ENCODE assay signal across 11 cellular contexts in genomic region chr17:4599505-4600281, GRCh38. TPM values are rescaled to one million over a fixed set of nuclear protein-coding genes. Genes with fewer than 3 reads are reported as not detected.
A peak's percentile ranks its signal among the peaks of the same experiment; 100 is the strongest.
DNase-seq lines count a peak whose midpoint lies in the region; ATAC-seq and TF ChIP-seq lines count a peak whose summit lies in the region.
"Had no signal": no experiment of that assay in that cellular context is flagged by ENCODE, and none has a peak within 500 bp of the region (broad histone marks: within the 10 kb centered on the region; RNA-seq: fewer than 3 reads in every experiment).

No MANE protein-coding gene starts in this region.

- H3K4me1 ChIP-seq in IMR-90 (ENCODE audit: control insufficient read depth, insufficient read depth, low read length) (peaks cover 20% of the 10 kb centered on the region; the same call in 1 of the 2 replicates), heart right ventricle (peaks cover 14 to 55% (median 43%) of the 10 kb centered on the region in 9 donors), trophoblast cell (ENCODE audit: control insufficient read depth in 1 of 2, insufficient read depth in 2 of 2, low read length in 2 of 2) (peaks cover 49 to 53% of the 10 kb centered on the region in 2 experiments), OCI-LY7 (ENCODE audit: insufficient read depth, low read length, poor library complexity, severe bottlenecking) (no peaks in the 10 kb centered on the region)
- no peaks in the 10 kb centered on the region for H3K4me1 ChIP-seq in CD4-positive, alpha-beta memory T cell (ENCODE audit: insufficient read depth, low read length)

- H3K79me1 ChIP-seq in IMR-90 (ENCODE audit: low read depth in 1 of 2, low read length in 2 of 2) = no peaks in the 10 kb centered on the region
- peaks cover 31% of the 10 kb centered on the region for H3K79me1 ChIP-seq in trophoblast cell (ENCODE audit: low read length)

- H2AK5ac ChIP-seq in IMR-90 (ENCODE audit: low read depth, low read length) = no peak overlapping the region; the same call in 1 of the 2 replicates
- peak overlapping the region; percentile 81 for H2AK5ac ChIP-seq in trophoblast cell (ENCODE audit: low read length)

- no peak overlapping the region for H3K4me3 Mint-ChIP-seq in CD4-positive, alpha-beta memory T cell
- H3K4me3 Mint-ChIP-seq: activated CD4-positive, alpha-beta T cell treated with anti-CD3 and anti-CD28 coated beads, Interleukin-2, amount 10 ng/mL, durations not matched to agents 24 days and 14 days; naive B cell had no signal

- H2BK12ac ChIP-seq in trophoblast cell (ENCODE audit: low read length) = peak overlapping the region; percentile 66

- no peaks in the 10 kb centered on the region for H3K9me2 ChIP-seq in OCI-LY7 (ENCODE audit: insufficient read depth, low read length)

- H3K27ac ChIP-seq in IMR-90 (ENCODE audit: insufficient read depth, low read length) (peak overlapping the region; percentile 68; the same call in 1 of the 2 replicates), heart right ventricle (peak overlapping the region; percentile 77 to 94 (median 86)), trophoblast cell (ENCODE audit: low read depth, low read length) (peak overlapping the region; percentile 93), OCI-LY7 (ENCODE audit: low read depth, low read length, poor library complexity, severe bottlenecking) (no peak overlapping the region)
- no peak overlapping the region for H3K27ac ChIP-seq in CD4-positive, alpha-beta memory T cell (ENCODE audit: low read depth, low read length)

- TF ChIP-seq CTCF in IMR-90 (conservative IDR thresholded peaks at IDR 0.05; ENCODE audit: low read depth, low read length) (no peak), heart right ventricle (IDR thresholded peaks at IDR 0.05) (no peak), OCI-LY7 (conservative IDR thresholded peaks at IDR 0.05; ENCODE audit: low read length) (no peak)

- H3K18ac ChIP-seq in IMR-90 (ENCODE audit: low read depth, low read length) (peak overlapping the region; percentile 46; the same call in 1 of the 2 replicates), trophoblast cell (ENCODE audit: low read length) (peak overlapping the region; percentile 79)

- H3K23ac ChIP-seq in IMR-90 (ENCODE audit: low read depth, low read length) (no peak overlapping the region), trophoblast cell (ENCODE audit: low read length) (no peak overlapping the region)

- H3K36me3 ChIP-seq in IMR-90 (ENCODE audit: control insufficient read depth, insufficient read depth, low read length) = no peaks in the 10 kb centered on the region
- H3K36me3 ChIP-seq in heart right ventricle = no peaks in the 10 kb centered on the region
- peaks cover 48 to 50% of the 10 kb centered on the region in 2 experiments for H3K36me3 ChIP-seq in trophoblast cell (ENCODE audit: control insufficient read depth in 1 of 2, insufficient read depth in 2 of 2, low read length in 2 of 2)
- no peaks in the 10 kb centered on the region for H3K36me3 ChIP-seq in CD4-positive, alpha-beta memory T cell (ENCODE audit: insufficient read depth, low read length)
- H3K36me3 ChIP-seq in OCI-LY7 (ENCODE audit: insufficient read depth, low read length) = no peaks in the 10 kb centered on the region

- H3K9me1 ChIP-seq in IMR-90 (ENCODE audit: insufficient read depth, low read length) = peaks cover 3% of the 10 kb centered on the region; the same call in 1 of the 2 replicates

- H2BK15ac ChIP-seq in IMR-90 (ENCODE audit: low read depth, low read length) = no peak overlapping the region

- H2BK5ac ChIP-seq in IMR-90 (ENCODE audit: low read depth, low read length, poor library complexity, severe bottlenecking) (no peak overlapping the region), trophoblast cell (ENCODE audit: low read depth, low read length, poor library complexity) (peak overlapping the region; percentile 86)

- H3K4me2 ChIP-seq in IMR-90 (ENCODE audit: low read depth, low read length) (peak overlapping the region; percentile 30; the same call in 1 of the 2 replicates), trophoblast cell (ENCODE audit: low read length) (peak overlapping the region; percentile 28), OCI-LY7 (ENCODE audit: low read length) (no peak overlapping the region)

- H3K36me3 Mint-ChIP-seq in CD4-positive, alpha-beta memory T cell = no peaks in the 10 kb centered on the region
- H3K36me3 Mint-ChIP-seq: naive B cell had no signal

- H4K91ac ChIP-seq in IMR-90 (ENCODE audit: insufficient read depth, low read depth, low read length) (peak overlapping the region; percentile 56; the same call in 1 of the 2 replicates), trophoblast cell (ENCODE audit: low read depth, low read length) (peak overlapping the region; percentile 98)

- in situ Hi-C loops in IMR-90 (cut with MboI; ENCODE audit: low sequenced_read_pairs) = no loop called here

- no peaks in the 10 kb centered on the region for H3K9me3 ChIP-seq in IMR-90 (ENCODE audit: control insufficient read depth, insufficient read depth, low read length)
- no peaks in the 10 kb centered on the region for H3K9me3 ChIP-seq in heart right ventricle
- no peaks in the 10 kb centered on the region for H3K9me3 ChIP-seq in trophoblast cell (ENCODE audit: insufficient read depth, low read depth, low read length)
- H3K9me3 ChIP-seq in CD4-positive, alpha-beta memory T cell (ENCODE audit: control insufficient read depth in 1 of 2, low read length in 2 of 2) = no peaks in the 10 kb centered on the region
- H3K9me3 ChIP-seq in OCI-LY7 (ENCODE audit: low read length) = no peaks in the 10 kb centered on the region

- H4K20me1 ChIP-seq in IMR-90 (ENCODE audit: insufficient read depth, low read length) (no peaks in the 10 kb centered on the region), OCI-LY7 (ENCODE audit: insufficient read depth, low read length) (no peaks in the 10 kb centered on the region)

- H3K14ac ChIP-seq in IMR-90 (replicated peaks; ENCODE audit: low read depth, low read length) (0 out of 2 replicates have a peak overlapping the region, but pooled peaks have one; percentile 41), trophoblast cell (ENCODE audit: low read length) (peak overlapping the region; percentile 81)

- no peak overlapping the region for H3K4ac ChIP-seq in IMR-90 (ENCODE audit: low read depth, low read length)
- H3K4ac ChIP-seq in trophoblast cell (ENCODE audit: low read depth, low read length) = peak overlapping the region; percentile 72

- TF ChIP-seq RAD21 in IMR-90 (IDR thresholded peaks at IDR 0.05; ENCODE audit: low read length) = no peak

- peak overlapping the region; percentile 5; the same call in 1 of the 2 replicates for H3K9ac ChIP-seq in IMR-90 (ENCODE audit: low read depth, low read length)
- no peak overlapping the region for H3K9ac ChIP-seq in trophoblast cell (ENCODE audit: low read length)

- peaks cover 8% of the 10 kb centered on the region for H3K79me2 ChIP-seq in trophoblast cell (ENCODE audit: control insufficient read depth, insufficient read depth, low read length, poor library complexity)
- H3K79me2 ChIP-seq in OCI-LY7 (ENCODE audit: insufficient read depth, low read depth, low read length) = no peaks in the 10 kb centered on the region

- H3K27ac Mint-ChIP-seq in CD4-positive, alpha-beta memory T cell = no peak overlapping the region
- H3K27ac Mint-ChIP-seq: activated CD4-positive, alpha-beta T cell treated with anti-CD3 and anti-CD28 coated beads, Interleukin-2, amount 10 ng/mL, durations not matched to agents 24 days and 14 days; naive B cell had no signal

- POLR2A ChIA-PET in IMR-90 (lab: Charles Lee; ENCODE audit: unreplicated experiment) (no interaction called here), OCI-LY7 (lab: Charles Lee) (no interaction called here)
- POLR2A ChIA-PET in CD4-positive, alpha-beta memory T cell (lab: Charles Lee; ENCODE audit: partially characterized antibody) = no interaction called here

- H3K27me3 Mint-ChIP-seq in CD4-positive, alpha-beta memory T cell = peaks cover 4 to 14% of the 10 kb centered on the region in 2 donors

- H2AK9ac ChIP-seq in IMR-90 (replicated peaks; ENCODE audit: low read depth, low read length, poor library complexity) = peak overlapping the region; percentile 50

- H3K9me3 Mint-ChIP-seq in CD4-positive, alpha-beta memory T cell = no peaks in the 10 kb centered on the region
- H3K9me3 Mint-ChIP-seq: activated CD4-positive, alpha-beta T cell treated with anti-CD3 and anti-CD28 coated beads, Interleukin-2, amount 10 ng/mL, durations not matched to agents 24 days and 14 days; naive B cell had no signal

- CTCF ChIA-PET in IMR-90 (lab: Yijun Ruan, JAX) (interaction anchor here (1.0 kb wide), 1 partner anchor 126 kb away, joined by 3 read pairs; no protein-coding TSS in a partner anchor), OCI-LY7 (lab: Charles Lee; ENCODE audit: unreplicated experiment) (no interaction called here)
- CTCF ChIA-PET in CD4-positive, alpha-beta memory T cell (lab: Charles Lee; ENCODE audit: partially characterized antibody) = no interaction called here

- 0 out of 2 replicates have a peak overlapping the region, but pooled peaks have one; percentile 4 for H2BK120ac ChIP-seq in IMR-90 (ENCODE audit: low read depth, low read length)
- H2BK120ac ChIP-seq in trophoblast cell (ENCODE audit: insufficient read depth, low read length, poor library complexity) = peak overlapping the region; percentile 98

- ATAC-seq in IMR-90 (ENCODE audit: low read depth) = peak; percentile 67
- peak; percentile 19; the same call in 2 of the 3 replicates for ATAC-seq in SK-N-SH treated with all-trans-retinoic acid at 6 μM for 48 hours
- peak; percentile 32 to 75 (median 52) for ATAC-seq in heart right ventricle
- ATAC-seq in GM21515 (IDR thresholded peaks at IDR 0.05; ENCODE audit: unreplicated experiment) = no peak
- ATAC-seq in HG03520 (IDR thresholded peaks at IDR 0.05; ENCODE audit: unreplicated experiment) = no peak

- BruUV-seq in IMR-90 (replicated peaks; lab: Mats Ljungman, UMichigan) (no TSS peak), OCI-LY7 (replicated peaks; lab: Mats Ljungman, UMichigan) (no TSS peak)

- H4K5ac ChIP-seq in IMR-90 (ENCODE audit: low read depth, low read length) = peak overlapping the region; percentile 6; the same call in 1 of the 2 replicates

- DNase-seq in IMR-90 (peak; percentile 15), heart right ventricle (peak in 1 of 2 donors; percentile 71), trophoblast cell (no peak), OCI-LY7 (ENCODE audit: low spot score) (no peak)
- no peak for DNase-seq in CD4-positive, alpha-beta memory T cell
- DNase-seq: activated CD4-positive, alpha-beta T cell treated with anti-CD3 and anti-CD28 coated beads, Interleukin-2, amount 10 ng/mL, durations not matched to agents 24 days and 14 days; cortex of kidney; naive B cell had no signal

- TF ChIP-seq POLR2A in IMR-90 (IDR thresholded peaks at IDR 0.05; ENCODE audit: low read depth, low read length) = no peak

- H3K27me3 ChIP-seq in IMR-90 (ENCODE audit: control insufficient read depth, insufficient read depth, low read length) (peaks cover 17% of the 10 kb centered on the region), heart right ventricle (no peaks in the 10 kb centered on the region), trophoblast cell (ENCODE audit: insufficient read depth, low read length) (no peaks in the 10 kb centered on the region)
- no peaks in the 10 kb centered on the region for H3K27me3 ChIP-seq in CD4-positive, alpha-beta memory T cell (ENCODE audit: insufficient read depth, low read length)

- dilution Hi-C loops in IMR-90 (cut with HindIII; ENCODE audit: low sequenced_read_pairs, unreplicated experiment) = no loop called here

- peak overlapping the region; percentile 15 for H4K12ac ChIP-seq in trophoblast cell (ENCODE audit: low read depth, low read length)

- 6% methylated on average over 7 of the region's 25 CpGs; no CpG with 5 or more reads in 1 of the 2 experiments for WGBS in IMR-90 (ENCODE audit: extremely low coverage in 2 of 2, insufficient read length in 1 of 2), 2 experiments
- 43 to 45% methylated on average over 25 of the region's 25 CpGs for WGBS in heart right ventricle, 2 donors
- WGBS in trophoblast cell (ENCODE audit: extremely low coverage, insufficient coverage, insufficient read length) = no CpG with 5 or more reads among the region's 25 CpGs

- H3K4me3 ChIP-seq in IMR-90 (ENCODE audit: insufficient read depth, low read depth, low read length) (no peak overlapping the region), heart right ventricle (no peak overlapping the region), trophoblast cell (ENCODE audit: low read depth, low read length) (no peak overlapping the region), OCI-LY7 (ENCODE audit: low read depth, low read length, poor library complexity, severe bottlenecking) (no peak overlapping the region)
- no peak overlapping the region for H3K4me3 ChIP-seq in CD4-positive, alpha-beta memory T cell (ENCODE audit: low read length in 2 of 2)

- H4K8ac ChIP-seq in IMR-90 (ENCODE audit: low read depth in 2 of 2, low read length in 2 of 2) (no peak overlapping the region), trophoblast cell (ENCODE audit: low read depth, low read length) (peak overlapping the region; percentile 67)

- intact Hi-C loops in IMR-90 (cut with micrococcal nuclease) = no loop called here
- intact Hi-C loops in heart right ventricle (cut with DNase I) = loop anchor here in 2 of 10 donors (1.0 to 5.0 kb wide), 2 partner anchors 12 to 32 kb away; no protein-coding TSS in a partner anchor
- intact Hi-C loops in CD4-positive, alpha-beta memory T cell (cut with micrococcal nuclease) = no loop called here
- intact Hi-C loops in OCI-LY7 (cut with micrococcal nuclease; ENCODE audit: unreplicated experiment) = no loop called here

- no peak overlapping the region for H2BK20ac ChIP-seq in IMR-90 (ENCODE audit: low read depth, low read length)

- H3K4me1 Mint-ChIP-seq in CD4-positive, alpha-beta memory T cell = peaks cover 0 to 5% (median 3%) of the 10 kb centered on the region in 4 donors

- H3K56ac ChIP-seq in IMR-90 (ENCODE audit: extremely low read depth, insufficient read depth, low read length) = no peak overlapping the region

- peak overlapping the region; percentile 58 for H2AFZ ChIP-seq in IMR-90 (replicated peaks; ENCODE audit: low read length, poor library complexity)
- H2AFZ ChIP-seq in trophoblast cell (ENCODE audit: insufficient read depth, low read length, poor library complexity) = peak overlapping the region; percentile 48
- H2AFZ ChIP-seq in OCI-LY7 (ENCODE audit: low read length) = no peak overlapping the region

RNA-seq across cellular contexts. Expression of gene SMTNL2, which starts 15.4 kb away (rescaled TPM):
- total RNA-seq in IMR-90 (2012; rRNA removed) (not detected in 2 replicates), heart right ventricle (10 to 100 TPM in 9 of 10 donors, 1 to 10 TPM in 1; 7.8 to 84.1 (median 23.4) TPM), OCI-LY7 (2022) (not detected in 2 replicates)
- polyA plus RNA-seq in IMR-90 (2012; rRNA removed) (not detected in 2 replicates), heart right ventricle (10 to 100 TPM in 1 of 2 donors, 1 to 10 TPM in 1; 2.7 to 11.8 TPM)
- polyA plus RNA-seq in IMR-90 (2012; cell fraction: cytosol; rRNA removed) = not detected in 2 replicates
- polyA plus RNA-seq in IMR-90 (2012; cell fraction: nucleus; rRNA removed; ENCODE audit: low replicate concordance) = 0.03 TPM in 1 of 2 replicates, not detected in the other
- 71.8 and 77.6 TPM in 2 replicates for polyA plus RNA-seq in trophoblast cell (2013)
- not detected for total RNA-seq in CD4-positive, alpha-beta memory T cell
- polyA plus RNA-seq in CD4-positive, alpha-beta memory T cell = not detected
- not detected in 2 replicates for total RNA-seq in OCI-LY7 (2014; rRNA removed; shearing (Covaris generic))
- total RNA-seq: activated CD4-positive, alpha-beta T cell treated with anti-CD3 and anti-CD28 coated beads, Interleukin-2, amount 10 ng/mL, durations not matched to agents 24 days and 14 days had no signal

RNA-seq across cellular contexts. Expression of gene GGT6, which starts 39.3 kb away (rescaled TPM):
- not detected in 2 replicates for total RNA-seq in IMR-90 (2012; rRNA removed)
- polyA plus RNA-seq in IMR-90 (2012; rRNA removed) = not detected in 2 replicates
- not detected in 2 replicates for polyA plus RNA-seq in IMR-90 (2012; cell fraction: cytosol; rRNA removed)
- polyA plus RNA-seq in IMR-90 (2012; cell fraction: nucleus; rRNA removed; ENCODE audit: low replicate concordance) = not detected in 2 replicates
- under 1 TPM in 4 of 10 donors, not detected in 6; 0.08 to 0.19 (median 0.12) TPM for total RNA-seq in heart right ventricle
- under 1 TPM; 0.03 to 0.15 TPM for polyA plus RNA-seq in heart right ventricle
- polyA plus RNA-seq in trophoblast cell (2013) = not detected in 2 replicates
- total RNA-seq in CD4-positive, alpha-beta memory T cell = not detected
- not detected for polyA plus RNA-seq in CD4-positive, alpha-beta memory T cell
- total RNA-seq in OCI-LY7 (2014; rRNA removed; shearing (Covaris generic)) = not detected in 2 replicates
- total RNA-seq in OCI-LY7 (2022) = not detected in 2 replicates
- total RNA-seq: activated CD4-positive, alpha-beta T cell treated with anti-CD3 and anti-CD28 coated beads, Interleukin-2, amount 10 ng/mL, durations not matched to agents 24 days and 14 days had no signal

RNA-seq across cellular contexts. Expression of gene ALOX15, which starts 41.8 kb away (rescaled TPM):
- total RNA-seq in IMR-90 (2012; rRNA removed) (not detected in 2 replicates), heart right ventricle (1 to 10 TPM in 1 of 10 donors, under 1 TPM in 6, not detected in 3; 0.11 to 1.3 (median 0.16) TPM), OCI-LY7 (2022) (1.8 TPM in 2 replicates)
- polyA plus RNA-seq in IMR-90 (2012; rRNA removed) (not detected in 2 replicates), heart right ventricle (not detected)
- polyA plus RNA-seq in IMR-90 (2012; cell fraction: cytosol; rRNA removed) = 0.01 TPM in 1 of 2 replicates, not detected in the other
- polyA plus RNA-seq in IMR-90 (2012; cell fraction: nucleus; rRNA removed; ENCODE audit: low replicate concordance) = 0.02 TPM in 2 replicates
- 1.6 and 1.9 TPM in 2 replicates for polyA plus RNA-seq in trophoblast cell (2013)
- under 1 TPM in 1 of 2 experiments, not detected in 1; 0.49 TPM for total RNA-seq in CD4-positive, alpha-beta memory T cell
- not detected for polyA plus RNA-seq in CD4-positive, alpha-beta memory T cell
- total RNA-seq in OCI-LY7 (2014; rRNA removed; shearing (Covaris generic)) = not detected in 2 replicates
- total RNA-seq: activated CD4-positive, alpha-beta T cell treated with anti-CD3 and anti-CD28 coated beads, Interleukin-2, amount 10 ng/mL, durations not matched to agents 24 days and 14 days had no signal

RNA-seq across cellular contexts. Expression of gene MYBBP1A, which starts 44.5 kb away (rescaled TPM):
- total RNA-seq in IMR-90 (2012; rRNA removed) (22.6 and 24.7 TPM in 2 replicates), heart right ventricle (10 to 100 TPM; 18.7 to 30.3 (median 21.7) TPM), OCI-LY7 (2022) (106 and 131 TPM in 2 replicates)
- polyA plus RNA-seq in IMR-90 (2012; rRNA removed) (45.9 and 53.0 TPM in 2 replicates), heart right ventricle (10 to 100 TPM; 25.4 to 25.7 TPM)
- 29.4 and 33.3 TPM in 2 replicates for polyA plus RNA-seq in IMR-90 (2012; cell fraction: cytosol; rRNA removed)
- 117 and 239 TPM in 2 replicates for polyA plus RNA-seq in IMR-90 (2012; cell fraction: nucleus; rRNA removed; ENCODE audit: low replicate concordance)
- 12.1 and 12.4 TPM in 2 replicates for polyA plus RNA-seq in trophoblast cell (2013)
- 10 to 100 TPM; 73.4 to 74.7 TPM for total RNA-seq in CD4-positive, alpha-beta memory T cell
- 10 to 100 TPM; 12.5 to 35.2 TPM for polyA plus RNA-seq in CD4-positive, alpha-beta memory T cell
- 137 and 142 TPM in 2 replicates for total RNA-seq in OCI-LY7 (2014; rRNA removed; shearing (Covaris generic))

Comparison
In these comparisons a context has a peak if more than half of its experiments do, and no peak if none do; other contexts are left out.
1. ATAC-seq: peak in IMR-90 (single experiment), SK-N-SH treated with all-trans-retinoic acid at 6 μM for 48 hours (single experiment) and heart right ventricle (8 of 8); none in GM21515 (single experiment) and HG03520 (single experiment).
2. H3K27ac ChIP-seq: peak in IMR-90 (single experiment), heart right ventricle (10 of 10) and trophoblast cell (single experiment); none in CD4-positive, alpha-beta memory T cell (single experiment) and OCI-LY7 (single experiment).